ENCODE assay signal across 8 cellular contexts in genomic region chr5:73497537-73498056, GRCh38. TPM values are rescaled to one million over a fixed set of nuclear protein-coding genes. Genes with fewer than 3 reads are reported as not detected.
DNase-seq lines count a peak whose midpoint lies in the region; ATAC-seq, FAIRE-seq and TF ChIP-seq lines count a peak whose summit lies in the region.

No MANE protein-coding gene starts in this region.

- no peak for TF ChIP-seq POLR2A in GM12891 (IDR thresholded peaks at IDR 0.05; ENCODE audit: low read depth, low read length)

- DNase-seq in bronchial epithelial cell (ENCODE audit: low read depth) (no peak), mucosa of descending colon (no peak), GM03348 (ENCODE audit: low spot score) (no peak), SW480 (ENCODE audit: low spot score) (no peak), HPDE6-E6E7 (ENCODE audit: extremely low spot score) (no peak), GM12891 (ENCODE audit: insufficient read length, low spot score) (no peak)

- H3K9ac ChIP-seq in BLaER1 treated with 17β-estradiol and CSF1 and Interleukin-3, amounts not matched to agents 10 nM and 100 nM: peak overlapping the region; percentile 98 to 100 (median 99)
- peak overlapping the region; percentile 98 for H3K9ac ChIP-seq in KMS-11

- H3K4me2 ChIP-seq in BLaER1 treated with 17β-estradiol and CSF1 and Interleukin-3, amounts not matched to agents 10 nM and 100 nM: peak overlapping the region; percentile 78 to 96 (median 87)
- H3K4me2 ChIP-seq in KMS-11: peak overlapping the region; percentile 67

- no peaks in the 10 kb centered on the region for H3K27me3 ChIP-seq in BLaER1 treated with 17β-estradiol and CSF1 and Interleukin-3, amounts not matched to agents 10 nM and 100 nM
- H3K27me3 ChIP-seq in KMS-11 (ENCODE audit: insufficient read depth, low read depth): no peaks in the 10 kb centered on the region
- H3K27me3 ChIP-seq in bronchial epithelial cell (ENCODE audit: control insufficient read depth, insufficient read depth, low read length): no peaks in the 10 kb centered on the region

- H3K79me2 ChIP-seq in KMS-11 (ENCODE audit: insufficient read depth, low read depth): peaks cover 36% of the 10 kb centered on the region

- peak overlapping the region; percentile 86 to 99 (median 96) for H3K4me3 ChIP-seq in BLaER1 treated with 17β-estradiol and CSF1 and Interleukin-3, amounts not matched to agents 10 nM and 100 nM
- H3K4me3 ChIP-seq in KMS-11 (IDR thresholded peaks at IDR 0.05; ENCODE audit: insufficient read depth, low read depth, low read length): peak overlapping the region; percentile 51
- H3K4me3 ChIP-seq in bronchial epithelial cell (ENCODE audit: low read depth, low read length): peak overlapping the region; percentile 96
- H3K4me3 ChIP-seq in mucosa of descending colon: peak overlapping the region; percentile 97

- H2AFZ ChIP-seq in KMS-11 (ENCODE audit: low read depth): peak overlapping the region; percentile 80

- peaks cover 31 to 41% (median 35%) of the 10 kb centered on the region in 11 experiments; a peak in 21 of 22 replicates for H4K20me1 ChIP-seq in BLaER1 treated with 17β-estradiol and CSF1 and Interleukin-3, amounts not matched to agents 10 nM and 100 nM
- H4K20me1 ChIP-seq in KMS-11 (ENCODE audit: insufficient read depth): peaks cover 18% of the 10 kb centered on the region

- peaks cover 26 to 36% (median 32%) of the 10 kb centered on the region in 11 experiments for H3K36me3 ChIP-seq in BLaER1 treated with 17β-estradiol and CSF1 and Interleukin-3, amounts not matched to agents 10 nM and 100 nM
- H3K36me3 ChIP-seq in KMS-11 (ENCODE audit: insufficient read depth): peaks cover 4% of the 10 kb centered on the region
- peaks cover 5% of the 10 kb centered on the region for H3K36me3 ChIP-seq in bronchial epithelial cell (ENCODE audit: control insufficient read depth, insufficient read depth, low read length)
- H3K36me3 ChIP-seq in mucosa of descending colon (ENCODE audit: low read depth): peaks cover 6% of the 10 kb centered on the region

- intact Hi-C loops in mucosa of descending colon (cut with DNase I, micrococcal nuclease): no loop called here

- H3K27ac ChIP-seq in BLaER1 treated with 17β-estradiol and CSF1 and Interleukin-3, amounts not matched to agents 10 nM and 100 nM: peak overlapping the region; percentile 96 to 100 (median 99)
- peak overlapping the region; percentile 88 for H3K27ac ChIP-seq in KMS-11

- no peak for ATAC-seq in mucosa of descending colon

- H3K4me1 ChIP-seq in BLaER1 treated with 17β-estradiol and CSF1 and Interleukin-3, amounts not matched to agents 10 nM and 100 nM: peaks cover 12 to 70% (median 30%) of the 10 kb centered on the region in 10 experiments
- H3K4me1 ChIP-seq in KMS-11 (ENCODE audit: low read depth, poor library complexity, severe bottlenecking) (peaks cover 35% of the 10 kb centered on the region), mucosa of descending colon (ENCODE audit: low read depth) (peaks cover 44% of the 10 kb centered on the region)

- FAIRE-seq in bronchial epithelial cell (lab: Jason Lieb, UNC): no peak
- no peak for FAIRE-seq in GM12891 (lab: Jason Lieb, UNC)

- TF ChIP-seq CTCF in KMS-11 (conservative IDR thresholded peaks at IDR 0.05; ENCODE audit: low read depth, low read length) (no peak), bronchial epithelial cell (IDR thresholded peaks at IDR 0.05; ENCODE audit: insufficient read depth, low read length, severe bottlenecking) (no peak), mucosa of descending colon (IDR thresholded peaks at IDR 0.05) (no peak)

- H3K9me3 ChIP-seq in BLaER1 treated with 17β-estradiol and CSF1 and Interleukin-3, amounts not matched to agents 10 nM and 100 nM (replicated peaks in 1 of 11): no peaks in the 10 kb centered on the region
- H3K9me3 ChIP-seq in mucosa of descending colon: no peaks in the 10 kb centered on the region

TF ChIP-seq in GM12891, 5 proteins besides CTCF, POLR2A, EP300 and RAD21:
- TF ChIP-seq TAF1 (IDR thresholded peaks at IDR 0.05; ENCODE audit: low read depth, low read length) (no peak), POLR2AphosphoS5 (IDR thresholded peaks at IDR 0.05; ENCODE audit: low read depth, low read length) (no peak), PAX5 (IDR thresholded peaks at IDR 0.05; ENCODE audit: insufficient read depth, low read length, severe bottlenecking) (no peak), SPI1 (IDR thresholded peaks at IDR 0.05; ENCODE audit: low read depth, low read length) (no peak), POU2F2 (IDR thresholded peaks at IDR 0.05; ENCODE audit: low read depth, low read length) (no peak)

RNA-seq across cellular contexts. Expression of gene BTF3, which starts 0.6 kb away (rescaled TPM):
- total RNA-seq in bronchial epithelial cell (227 and 244 TPM in 2 replicates), mucosa of descending colon (100 to 1,000 TPM; 460 to 520 (median 486) TPM)
- 946 TPM for polyA plus RNA-seq in GM12891 (2012; ENCODE audit: low read depth, missing spikeins)

RNA-seq across cellular contexts. Expression of gene FOXD1, which starts 49.0 kb away (rescaled TPM):
- total RNA-seq in bronchial epithelial cell: 2.3 and 3.4 TPM in 2 replicates
- total RNA-seq in mucosa of descending colon: under 1 TPM in 1 of 3 donors, not detected in 2; 0.16 TPM
- 0.04 TPM for polyA plus RNA-seq in GM12891 (2012; ENCODE audit: low read depth, missing spikeins)
